In the genomic region with DNA sequence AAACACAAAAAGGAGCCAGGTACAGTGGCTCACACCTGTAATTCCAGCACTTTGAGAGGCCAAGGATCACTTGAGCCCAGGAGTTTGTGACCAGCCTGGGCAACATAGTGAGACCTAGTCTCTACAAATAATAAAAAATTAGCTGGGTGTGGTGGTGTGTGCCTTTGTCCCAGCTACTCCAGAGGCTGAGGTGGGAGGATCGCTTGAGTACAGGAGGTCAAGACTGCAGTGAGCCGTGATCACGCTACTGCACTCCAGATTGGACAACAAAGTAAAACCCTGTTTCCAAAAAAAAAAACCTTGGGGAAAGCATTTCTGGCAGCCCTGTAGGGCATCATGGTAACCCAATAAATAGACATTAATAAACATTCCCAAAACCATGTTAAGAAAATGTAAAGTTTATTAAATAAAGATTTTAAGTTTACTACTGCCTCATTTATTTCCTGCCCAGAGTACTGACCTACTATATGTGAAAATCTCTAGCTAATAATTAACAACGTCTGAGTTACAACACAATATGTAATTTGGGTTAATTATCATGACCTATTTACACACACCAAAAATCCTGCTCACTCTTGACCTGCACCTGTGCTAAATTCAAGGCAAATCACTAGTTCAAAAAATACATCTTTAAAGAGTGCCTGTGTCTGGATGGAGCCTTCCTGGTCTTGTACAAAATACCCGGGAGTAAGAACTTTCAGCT, we compare ENCODE assay signal across 10 cellular contexts. TPM values are rescaled to one million over a fixed set of nuclear protein-coding genes. Genes with fewer than 3 reads are reported as not detected.
DNase-seq lines count a peak whose midpoint lies in the region; FAIRE-seq and TF ChIP-seq lines count a peak whose summit lies in the region.
"Had no signal": no experiment of that assay in that cellular context is flagged by ENCODE, and none has a peak within 500 bp of the region (broad histone marks: within the 10 kb centered on the region; RNA-seq: fewer than 3 reads in every experiment).

No MANE protein-coding gene starts in this region.

- H2AFZ ChIP-seq in ACC112 (ENCODE audit: low read length, unreplicated experiment): no peak overlapping the region
- H2AFZ ChIP-seq in OCI-LY3 (ENCODE audit: low read depth, low read length): no peak overlapping the region

- H3K4me3 ChIP-seq in ACC112 (ENCODE audit: low read depth, low read length) (no peak overlapping the region), OCI-LY3 (ENCODE audit: low read length) (no peak overlapping the region), liver (ENCODE audit: low read depth in 1 of 3, low read length in 3 of 3) (no peak overlapping the region), kidney (ENCODE audit: low read length in 2 of 2) (no peak overlapping the region)

- H3K27ac ChIP-seq in ACC112 (ENCODE audit: low read depth, low read length): peak overlapping the region; percentile 10; the same call in 1 of the 2 replicates
- H3K27ac ChIP-seq in OCI-LY3 (ENCODE audit: low read length): peak overlapping the region; percentile 16
- peak overlapping the region; percentile 35 to 64 for H3K27ac ChIP-seq in liver (ENCODE audit: low read depth in 1 of 2, low read length in 2 of 2)
- no peak overlapping the region for H3K27ac ChIP-seq in kidney (ENCODE audit: low read depth in 2 of 2, low read length in 2 of 2)

- TF ChIP-seq CTCF in OCI-LY3 (IDR thresholded peaks at IDR 0.05; ENCODE audit: low read depth, low read length) (no peak), liver (IDR thresholded peaks at IDR 0.05; ENCODE audit: low read depth, low read length, missing input control) (no peak), kidney (IDR thresholded peaks at IDR 0.05; ENCODE audit: borderline replicate concordance, extremely low read depth, insufficient read depth) (no peak)

- H3K4me1 ChIP-seq in ACC112 (ENCODE audit: control insufficient read depth, insufficient read depth, low read length, unreplicated experiment): peaks cover 26% of the 10 kb centered on the region
- peaks cover 39% of the 10 kb centered on the region for H3K4me1 ChIP-seq in OCI-LY3 (ENCODE audit: low read length)
- peaks cover 1 to 37% (median 27%) of the 10 kb centered on the region in 4 donors for H3K4me1 ChIP-seq in liver (ENCODE audit: control insufficient read depth in 4 of 4, insufficient read depth in 4 of 4, low read length in 3 of 4)
- peaks cover 0 to 6% of the 10 kb centered on the region in 2 donors for H3K4me1 ChIP-seq in kidney (ENCODE audit: control insufficient read depth in 1 of 2, insufficient read depth in 1 of 2, low read depth in 1 of 2, low read length in 2 of 2)

- H3K27me3 ChIP-seq in ACC112 (ENCODE audit: insufficient read depth, low read length) (no peaks in the 10 kb centered on the region), OCI-LY3 (ENCODE audit: low read depth, low read length) (no peaks in the 10 kb centered on the region), liver (ENCODE audit: control insufficient read depth in 4 of 4, insufficient read depth in 4 of 4, low read length in 3 of 4) (no peaks in the 10 kb centered on the region)

- FAIRE-seq in kidney (lab: Jason Lieb, UNC): no peak
- FAIRE-seq: H1 had no signal

- intact Hi-C loops in kidney (cut with DNase I): no loop called here

- H3K9me3 ChIP-seq in OCI-LY3 (ENCODE audit: insufficient read depth, low read length) (no peaks in the 10 kb centered on the region), liver (ENCODE audit: control insufficient read depth in 4 of 4, low read length in 3 of 4) (no peaks in the 10 kb centered on the region), kidney (ENCODE audit: control insufficient read depth in 1 of 2, low read length in 2 of 2) (no peaks in the 10 kb centered on the region)

- no peak overlapping the region for H3K4me2 ChIP-seq in OCI-LY3 (ENCODE audit: low read length)

- no peak for DNase-seq in kidney
- no peak for DNase-seq in HUDEP-2 (lab: John Stamatoyannopoulos, UW; ENCODE audit: unreplicated experiment in 76 of 76)
- no peak for DNase-seq in NAMALWA (ENCODE audit: low spot score)
- DNase-seq: activated naive CD4-positive, alpha-beta T cell treated with Interleukin-2 at 50 U/mL for 16 hours; C1 segment of cervical spinal cord; stimulated activated CD4-positive, alpha-beta T cell treated with anti-CD3 and anti-CD28 coated beads, Interleukin-2, amount 100 ng/mL, for 24 hours had no signal

- no peak for TF ChIP-seq RAD21 in liver (IDR thresholded peaks at IDR 0.05)

- H3K79me2 ChIP-seq in ACC112 (ENCODE audit: control insufficient read depth, insufficient read depth, low read length, unreplicated experiment) (peaks cover 58% of the 10 kb centered on the region), OCI-LY3 (ENCODE audit: low read length) (peaks cover 82% of the 10 kb centered on the region)

- H4K20me1 ChIP-seq in OCI-LY3 (ENCODE audit: insufficient read depth, low read length): peaks cover 28% of the 10 kb centered on the region; the same call in 1 of the 2 replicates

- H3K9ac ChIP-seq in OCI-LY3 (ENCODE audit: low read length) (no peak overlapping the region), liver (ENCODE audit: low read depth in 1 of 2, low read length in 2 of 2) (no peak overlapping the region), kidney (ENCODE audit: low read length in 2 of 2) (no peak overlapping the region)

- peaks cover 26% of the 10 kb centered on the region for H3K36me3 ChIP-seq in ACC112 (ENCODE audit: insufficient read depth, low read length)
- H3K36me3 ChIP-seq in OCI-LY3 (replicated peaks; ENCODE audit: low read depth, low read length): peaks cover 59% of the 10 kb centered on the region
- H3K36me3 ChIP-seq in liver (ENCODE audit: control insufficient read depth in 4 of 4, insufficient read depth in 3 of 4, low read depth in 1 of 4, low read length in 3 of 4): peaks cover 11 to 41% (median 29%) of the 10 kb centered on the region in 4 donors
- H3K36me3 ChIP-seq in kidney (ENCODE audit: control insufficient read depth in 1 of 2, insufficient read depth in 2 of 2, low read length in 2 of 2): peaks cover 24 to 46% of the 10 kb centered on the region in 2 donors

- 26% methylated on average over 5 of the region's 5 CpGs for WGBS in liver

TF ChIP-seq in liver, 16 proteins besides CTCF, POLR2A, EP300 and RAD21:
- TF ChIP-seq HNF4A (conservative IDR thresholded peaks at IDR 0.05) (peak in 1 of 2 donors; percentile 4), EGR1 (IDR thresholded peaks at IDR 0.05; ENCODE audit: low read depth in 2 of 2) (no peak), RXRA (IDR thresholded peaks at IDR 0.05) (peak in 1 of 2 donors; percentile 12), JUND (IDR thresholded peaks at IDR 0.05) (no peak), FOXA1 (IDR thresholded peaks at IDR 0.05) (no peak), SP1 (IDR thresholded peaks at IDR 0.05) (no peak), YY1 (IDR thresholded peaks at IDR 0.05) (no peak), HNF4G (IDR thresholded peaks at IDR 0.05) (no peak), NR2F2 (IDR thresholded peaks at IDR 0.05) (no peak)
- TF ChIP-seq, protein P1, sequence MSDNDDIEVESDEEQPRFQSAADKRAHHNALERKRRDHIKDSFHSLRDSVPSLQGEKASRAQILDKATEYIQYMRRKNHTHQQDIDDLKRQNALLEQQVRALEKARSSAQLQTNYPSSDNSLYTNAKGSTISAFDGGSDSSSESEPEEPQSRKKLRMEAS (IDR thresholded peaks at IDR 0.05): no peak
- TF ChIP-seq, protein P2, sequence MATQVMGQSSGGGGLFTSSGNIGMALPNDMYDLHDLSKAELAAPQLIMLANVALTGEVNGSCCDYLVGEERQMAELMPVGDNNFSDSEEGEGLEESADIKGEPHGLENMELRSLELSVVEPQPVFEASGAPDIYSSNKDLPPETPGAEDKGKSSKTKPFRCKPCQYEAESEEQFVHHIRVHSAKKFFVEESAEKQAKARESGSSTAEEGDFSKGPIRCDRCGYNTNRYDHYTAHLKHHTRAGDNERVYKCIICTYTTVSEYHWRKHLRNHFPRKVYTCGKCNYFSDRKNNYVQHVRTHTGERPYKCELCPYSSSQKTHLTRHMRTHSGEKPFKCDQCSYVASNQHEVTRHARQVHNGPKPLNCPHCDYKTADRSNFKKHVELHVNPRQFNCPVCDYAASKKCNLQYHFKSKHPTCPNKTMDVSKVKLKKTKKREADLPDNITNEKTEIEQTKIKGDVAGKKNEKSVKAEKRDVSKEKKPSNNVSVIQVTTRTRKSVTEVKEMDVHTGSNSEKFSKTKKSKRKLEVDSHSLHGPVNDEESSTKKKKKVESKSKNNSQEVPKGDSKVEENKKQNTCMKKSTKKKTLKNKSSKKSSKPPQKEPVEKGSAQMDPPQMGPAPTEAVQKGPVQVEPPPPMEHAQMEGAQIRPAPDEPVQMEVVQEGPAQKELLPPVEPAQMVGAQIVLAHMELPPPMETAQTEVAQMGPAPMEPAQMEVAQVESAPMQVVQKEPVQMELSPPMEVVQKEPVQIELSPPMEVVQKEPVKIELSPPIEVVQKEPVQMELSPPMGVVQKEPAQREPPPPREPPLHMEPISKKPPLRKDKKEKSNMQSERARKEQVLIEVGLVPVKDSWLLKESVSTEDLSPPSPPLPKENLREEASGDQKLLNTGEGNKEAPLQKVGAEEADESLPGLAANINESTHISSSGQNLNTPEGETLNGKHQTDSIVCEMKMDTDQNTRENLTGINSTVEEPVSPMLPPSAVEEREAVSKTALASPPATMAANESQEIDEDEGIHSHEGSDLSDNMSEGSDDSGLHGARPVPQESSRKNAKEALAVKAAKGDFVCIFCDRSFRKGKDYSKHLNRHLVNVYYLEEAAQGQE (IDR thresholded peaks at IDR 0.05): no peak
- TF ChIP-seq, protein P3, sequence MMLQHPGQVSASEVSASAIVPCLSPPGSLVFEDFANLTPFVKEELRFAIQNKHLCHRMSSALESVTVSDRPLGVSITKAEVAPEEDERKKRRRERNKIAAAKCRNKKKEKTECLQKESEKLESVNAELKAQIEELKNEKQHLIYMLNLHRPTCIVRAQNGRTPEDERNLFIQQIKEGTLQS (IDR thresholded peaks at IDR 0.05): no peak

RNA-seq across cellular contexts. Expression of a gene that starts 8.4 kb away (rescaled TPM):
- total RNA-seq in liver (100 to 1,000 TPM; 373 to 640 TPM), kidney (1,136 TPM)
- polyA plus RNA-seq in liver (100 to 1,000 TPM; 251 to 566 TPM), kidney (ENCODE audit: insufficient read depth, low read depth, low replicate concordance) (1,809 TPM)

RNA-seq across cellular contexts. Expression of a gene that starts 18.6 kb away (rescaled TPM):
- total RNA-seq in liver (100 to 1,000 TPM in 1 of 2 donors, 10 to 100 TPM in 1; 53.6 to 110 TPM), kidney (700 TPM)
- polyA plus RNA-seq in liver (10 to 100 TPM; 22.6 to 22.7 TPM), kidney (ENCODE audit: insufficient read depth, low read depth, low replicate concordance) (36.6 TPM)

RNA-seq across cellular contexts. Expression of a gene that starts 26.1 kb away (rescaled TPM):
- total RNA-seq in liver: 10 to 100 TPM in 1 of 2 donors, 1 to 10 TPM in 1; 5.6 to 12.1 TPM
- 10 to 100 TPM; 15.2 to 15.8 TPM for polyA plus RNA-seq in liver
- 29.5 TPM for total RNA-seq in kidney
- 18.7 TPM for polyA plus RNA-seq in kidney (ENCODE audit: insufficient read depth, low read depth, low replicate concordance)

RNA-seq across cellular contexts. Expression of a gene that starts 36.4 kb away (rescaled TPM):
- 10 to 100 TPM; 43.1 to 55.3 TPM for total RNA-seq in liver
- 10 to 100 TPM in 1 of 2 donors, 1 to 10 TPM in 1; 4.4 to 21.4 TPM for polyA plus RNA-seq in liver
- total RNA-seq in kidney: 71.8 TPM
- polyA plus RNA-seq in kidney (ENCODE audit: insufficient read depth, low read depth, low replicate concordance): 34.4 TPM

RNA-seq across cellular contexts. Expression of a gene that starts 47.3 kb away (rescaled TPM):
- total RNA-seq in liver: 10 to 100 TPM in 1 of 2 donors, 1 to 10 TPM in 1; 6.0 to 17.2 TPM
- polyA plus RNA-seq in liver: 10 to 100 TPM in 1 of 2 donors, 1 to 10 TPM in 1; 9.9 to 19.3 TPM
- 83.3 TPM for total RNA-seq in kidney
- 35.0 TPM for polyA plus RNA-seq in kidney (ENCODE audit: insufficient read depth, low read depth, low replicate concordance)

Comparison
In these comparisons a context has a peak if more than half of its experiments do, and no peak if none do; other contexts are left out.
1. H3K27ac ChIP-seq: peak in ACC112 (single experiment), OCI-LY3 (single experiment) and liver (2 of 2); none in kidney (0 of 2).